In genomic region chr9:106284300-106284699, GRCh38 we compare ENCODE assay signal across 9 cellular contexts.
DNase-seq lines count a peak whose midpoint lies in the region; ATAC-seq and TF ChIP-seq lines count a peak whose summit lies in the region.
"Had no signal": no experiment of that assay in that cellular context is flagged by ENCODE, and none has a peak within 500 bp of the region (broad histone marks: within the 10 kb centered on the region; RNA-seq: fewer than 3 reads in every experiment).

No MANE protein-coding gene starts in this region.

- ATAC-seq in HG03565 (IDR thresholded peaks at IDR 0.05; ENCODE audit: unreplicated experiment) (no peak), HG03457 (IDR thresholded peaks at IDR 0.05; ENCODE audit: unreplicated experiment) (no peak)
- ATAC-seq: A549 had no signal

- peak; percentile 10 for TF ChIP-seq CTCF in foreskin fibroblast (IDR thresholded peaks at IDR 0.05; ENCODE audit: low read depth, low read length)

- no peak overlapping the region for H3K4me3 ChIP-seq in foreskin fibroblast (ENCODE audit: low read depth in 1 of 2, low read length in 2 of 2)
- H3K4me3 ChIP-seq: A549 had no signal

- DNase-seq in NCI-H1417 (lab: John Stamatoyannopoulos, UW) (peak in 2 of 3 experiments; percentile 21 to 72), NCI-H1417 treated with DMSO at 0.1 percent for 48 hours (lab: John Stamatoyannopoulos, UW) (no peak), NCI-H524 treated with DMSO at 0.1 percent for 48 hours (lab: John Stamatoyannopoulos, UW) (peak; percentile 71), foreskin fibroblast (no peak), pons (ENCODE audit: low spot score) (peak; percentile 59), GF-D8 (lab: John Stamatoyannopoulos, UW) (no peak)

Comparison
In these comparisons a context has a peak if more than half of its experiments do, and no peak if none do; other contexts are left out.
1. DNase-seq: peak in NCI-H1417 (2 of 3), NCI-H524 treated with DMSO at 0.1 percent for 48 hours (single experiment) and pons (single experiment); none in NCI-H1417 treated with DMSO at 0.1 percent for 48 hours (single experiment), foreskin fibroblast (0 of 2) and GF-D8 (single experiment).